Comparison of ENCODE assay signal across 18 cellular contexts in the genomic region with DNA sequence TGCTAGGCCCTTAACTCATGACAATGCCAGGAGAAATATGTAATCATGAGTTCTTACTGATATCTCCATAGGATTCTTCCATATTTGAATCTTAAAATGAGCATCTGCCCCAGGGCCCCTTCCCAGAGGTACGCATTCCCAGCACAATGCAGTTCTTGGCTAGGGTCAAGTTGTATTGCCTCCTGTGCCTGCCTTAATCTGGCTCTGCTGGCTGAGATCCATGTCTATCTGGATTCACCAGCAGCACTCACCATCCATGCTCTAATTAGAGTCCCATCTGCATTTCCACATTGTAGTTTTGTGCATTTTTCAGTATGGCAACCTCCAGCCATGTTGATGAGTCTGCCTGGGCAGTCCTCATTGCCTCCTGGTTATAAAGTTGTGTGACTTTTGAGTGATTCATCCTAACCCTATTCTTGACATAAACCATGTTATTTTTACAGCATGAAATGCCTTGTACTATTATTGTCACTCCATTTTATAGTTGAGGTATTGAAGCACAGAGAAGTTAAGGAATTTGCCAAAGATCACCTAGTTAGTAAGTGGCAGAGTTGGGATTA. TPM values are rescaled to one million over a fixed set of nuclear protein-coding genes. Genes with fewer than 3 reads are reported as not detected.
DNase-seq lines count a peak whose midpoint lies in the region; FAIRE-seq lines count a peak whose summit lies in the region.
"Had no signal": no experiment of that assay in that cellular context is flagged by ENCODE, and none has a peak within 500 bp of the region (broad histone marks: within the 10 kb centered on the region; RNA-seq: fewer than 3 reads in every experiment).

No MANE protein-coding gene starts in this region.

- DNase-seq in G401 (ENCODE audit: low spot score) = peak; percentile 73
- DNase-seq in M059J (ENCODE audit: low read depth) = peak; percentile 32
- DNase-seq in epithelial cell of prostate (ENCODE audit: low read depth, low spot score) = no peak
- peak; percentile 22 for DNase-seq in renal cortical epithelial cell (ENCODE audit: low read depth)
- DNase-seq in GM19239 (ENCODE audit: insufficient read length, low spot score) = no peak
- no peak for DNase-seq in ureter (ENCODE audit: low spot score)
- no peak for DNase-seq in RKO (ENCODE audit: low spot score)
- DNase-seq: activated CD4-positive, alpha-beta memory T cell treated with anti-CD3 and anti-CD28 coated beads for 36 hours; activated naive CD4-positive, alpha-beta T cell treated with anti-CD3 and anti-CD28 coated beads, Interleukin-2, amount 50 U/mL, for 16 hours; activated T-cell treated with anti-CD3 and anti-CD28 coated beads, Interleukin-2, amount 50 U/mL, for 48 hours; aorta; colonic mucosa; GOT3; NCI-H1105; NCI-H2171; NCI-H82 had no signal

- H3K27ac ChIP-seq in epithelial cell of prostate = peak overlapping the region; percentile 3
- H3K27ac ChIP-seq: colonic mucosa, neutrophil, thoracic aorta had no signal

- FAIRE-seq in GM19239 (lab: Jason Lieb, UNC) = no peak

- in situ Hi-C loops in G401 (cut with HindIII; ENCODE audit: low sequenced_read_pairs) = no loop called here

RNA-seq across cellular contexts. Expression of gene CAMSAP2, which starts 55.9 kb away (rescaled TPM):
- 11.5 and 14.2 TPM in 2 replicates for total RNA-seq in G401 (2014; rRNA removed; shearing (Covaris generic))
- 16.1 and 24.3 TPM in 2 replicates for total RNA-seq in M059J (2014; rRNA removed; shearing (Covaris generic))
- total RNA-seq in renal cortical epithelial cell (18.9 and 48.3 TPM in 2 replicates), ureter (37.8 TPM)

Comparison
In these comparisons a context has a peak if more than half of its experiments do, and no peak if none do; other contexts are left out.
1. DNase-seq: peak in G401 (single experiment), M059J (single experiment) and renal cortical epithelial cell (single experiment); none in epithelial cell of prostate (single experiment), GM19239 (single experiment), ureter (single experiment) and RKO (single experiment).